In the genomic region with DNA sequence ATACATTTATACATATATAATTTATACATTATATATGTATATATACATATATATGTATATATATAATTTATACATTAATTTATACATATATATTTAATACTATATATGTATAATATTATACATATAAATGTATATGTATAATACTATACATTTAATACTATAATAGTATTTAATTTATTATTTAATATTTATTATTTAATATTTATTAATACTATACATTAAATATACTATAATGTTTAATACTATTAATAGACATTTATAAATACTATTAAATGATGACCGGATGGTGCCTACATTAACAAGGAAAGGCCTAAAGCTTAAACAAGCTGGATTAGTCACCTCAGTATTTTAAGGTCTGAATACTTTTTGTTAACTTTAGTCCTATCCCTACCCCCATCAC, we compare ENCODE assay signal across 1 cellular context.
TF ChIP-seq lines count a peak whose summit lies in the region.

No MANE protein-coding gene starts in this region.

TF ChIP-seq in H1, 55 proteins besides CTCF, POLR2A, EP300 and RAD21 (continued from another document):
- no peak for TF ChIP-seq CHD7 (IDR thresholded peaks at IDR 0.05; ENCODE audit: insufficient replicate concordance, low read length)
- no peak for TF ChIP-seq SP2 (IDR thresholded peaks at IDR 0.05; ENCODE audit: low read length)
- no peak for TF ChIP-seq KDM1A (IDR thresholded peaks at IDR 0.05; ENCODE audit: borderline replicate concordance, low read length)
- TF ChIP-seq POU5F1 (IDR thresholded peaks at IDR 0.05; ENCODE audit: low read depth, low read length): no peak
- TF ChIP-seq NRF1 (IDR thresholded peaks at IDR 0.05; ENCODE audit: low read depth, low read length): no peak
- TF ChIP-seq SP4 (IDR thresholded peaks at IDR 0.05; ENCODE audit: low read length): no peak
